24 cellular contexts compared by ENCODE assay signal in the genomic region with DNA sequence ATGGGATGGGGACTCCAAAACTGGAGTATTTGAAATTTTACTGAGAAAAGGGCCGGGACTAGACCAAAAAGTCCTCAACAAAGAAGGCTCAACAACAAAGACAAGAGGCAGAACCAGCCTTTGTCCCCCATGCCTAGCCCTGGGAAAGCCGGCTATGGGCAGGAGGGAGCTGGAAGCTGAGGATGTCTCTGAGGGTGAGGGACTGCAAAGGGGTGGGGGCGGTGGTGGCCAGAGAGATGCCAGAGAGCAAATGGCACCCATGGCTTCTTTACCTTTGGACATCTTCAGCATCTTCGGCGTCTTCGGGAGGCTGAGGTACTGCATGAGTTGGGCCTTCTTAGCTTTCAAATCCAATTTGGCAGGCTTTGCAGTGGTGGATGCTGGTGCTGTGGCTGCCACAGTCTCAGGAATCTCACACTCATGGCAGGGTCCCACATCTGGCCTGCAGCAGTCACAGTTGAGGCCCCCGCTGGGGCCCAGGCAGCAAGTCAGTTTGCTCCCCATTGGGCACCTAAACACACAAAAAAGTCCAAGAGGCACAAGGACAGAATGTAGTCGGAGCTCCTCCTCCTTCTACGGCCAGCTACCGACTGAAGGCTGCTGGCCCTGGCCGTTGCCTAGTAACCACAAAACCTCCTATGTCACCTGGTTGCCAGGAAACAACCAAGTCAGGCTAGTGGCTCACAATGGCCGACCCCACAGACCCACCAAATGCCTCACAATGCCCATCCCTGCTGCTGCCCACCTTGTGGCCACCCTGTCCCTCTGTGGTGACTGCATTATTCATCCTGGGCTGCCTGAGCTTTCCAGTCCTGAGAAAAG. TPM values are rescaled to one million over a fixed set of nuclear protein-coding genes. Genes with fewer than 3 reads are reported as not detected.
"Had no signal": no experiment of that assay in that cellular context is flagged by ENCODE, and none has a peak within 500 bp of the region (broad histone marks: within the 10 kb centered on the region; RNA-seq: fewer than 3 reads in every experiment).

C22orf42 (minus strand) TSS at position 592 of the 822 bp plus-strand sequence; CDS start at position 504, 88 bp downstream.

- H3K36me3 ChIP-seq: cardiac muscle cell, left lung, ovary, upper lobe of right lung had no signal

- H3K27ac Mint-ChIP-seq: activated CD4-positive, alpha-beta T cell treated with anti-CD3 and anti-CD28 coated beads, Interleukin-2, amount 10 ng/mL, durations not matched to agents 24 days and 14 days; activated CD8-positive, alpha-beta T cell treated with anti-CD3 and anti-CD28 coated beads for 36 hours; activated naive CD8-positive, alpha-beta T cell treated with anti-CD3 and anti-CD28 coated beads for 36 hours; activated T-helper 17 cell treated with anti-CD3 and anti-CD28 coated beads, Interleukin-2, amount 50 U/mL, for 72 hours; stimulated activated memory B cell treated with anti-CD40 and anti-IgM and Interleukin-4, amounts not matched to agents 10 μg/mL and 1 μg/mL and 100 μg/mL, for 72 hours had no signal

- H3K4me1 ChIP-seq: left lung, upper lobe of right lung had no signal

- H3K4me1 Mint-ChIP-seq: activated CD4-positive, alpha-beta T cell treated with anti-CD3 and anti-CD28 coated beads, Interleukin-2, amount 10 ng/mL, durations not matched to agents 24 days and 14 days; activated T-helper 17 cell treated with anti-CD3 and anti-CD28 coated beads, Interleukin-2, amount 50 U/mL, for 72 hours; stimulated activated memory B cell treated with anti-CD40 and anti-IgM and Interleukin-4, amounts not matched to agents 10 μg/mL and 1 μg/mL and 100 μg/mL, for 72 hours had no signal

- H3K4me2 ChIP-seq: smooth muscle cell had no signal

- H3K27me3 Mint-ChIP-seq: stimulated activated memory B cell treated with anti-CD40 and anti-IgM and Interleukin-4, amounts not matched to agents 10 μg/mL and 1 μg/mL and 100 μg/mL, for 72 hours had no signal

- H3K9me3 ChIP-seq: left lung, ovary, upper lobe of right lung had no signal

- H3K36me3 Mint-ChIP-seq: activated naive CD8-positive, alpha-beta T cell treated with anti-CD3 and anti-CD28 coated beads for 36 hours; stimulated activated memory B cell treated with anti-CD40 and anti-IgM and Interleukin-4, amounts not matched to agents 10 μg/mL and 1 μg/mL and 100 μg/mL, for 72 hours had no signal

- H3K4me3 ChIP-seq: cardiac muscle cell, left lung, ovary, smooth muscle cell, upper lobe of right lung had no signal

- ATAC-seq: activated CD8-positive, alpha-beta T cell treated with anti-CD3 and anti-CD28 coated beads for 36 hours; activated T-helper 17 cell treated with anti-CD3 and anti-CD28 coated beads, Interleukin-2, amount 50 U/mL, for 72 hours; left lung; sciatic nerve; stimulated activated memory B cell treated with anti-CD40 and anti-IgM and Interleukin-4, amounts not matched to agents 10 μg/mL and 1 μg/mL and 100 μg/mL, for 72 hours; upper lobe of right lung had no signal

- H3K9me3 Mint-ChIP-seq: activated CD4-positive, alpha-beta T cell treated with anti-CD3 and anti-CD28 coated beads, Interleukin-2, amount 10 ng/mL, durations not matched to agents 24 days and 14 days; activated CD8-positive, alpha-beta T cell treated with anti-CD3 and anti-CD28 coated beads for 36 hours; activated naive CD8-positive, alpha-beta T cell treated with anti-CD3 and anti-CD28 coated beads for 36 hours; activated T-helper 17 cell treated with anti-CD3 and anti-CD28 coated beads, Interleukin-2, amount 50 U/mL, for 72 hours; neural crest cell; stimulated activated memory B cell treated with anti-CD40 and anti-IgM and Interleukin-4, amounts not matched to agents 10 μg/mL and 1 μg/mL and 100 μg/mL, for 72 hours had no signal

- H3K4me3 Mint-ChIP-seq: activated CD4-positive, alpha-beta T cell treated with anti-CD3 and anti-CD28 coated beads, Interleukin-2, amount 10 ng/mL, durations not matched to agents 24 days and 14 days; activated CD8-positive, alpha-beta T cell treated with anti-CD3 and anti-CD28 coated beads for 36 hours; activated naive CD8-positive, alpha-beta T cell treated with anti-CD3 and anti-CD28 coated beads for 36 hours; activated T-helper 17 cell treated with anti-CD3 and anti-CD28 coated beads, Interleukin-2, amount 50 U/mL, for 72 hours; neural crest cell; stimulated activated memory B cell treated with anti-CD40 and anti-IgM and Interleukin-4, amounts not matched to agents 10 μg/mL and 1 μg/mL and 100 μg/mL, for 72 hours had no signal

- DNase-seq: activated CD4-positive, alpha-beta T cell treated with anti-CD3 and anti-CD28 coated beads, Interleukin-2, amount 10 ng/mL, durations not matched to agents 24 days and 14 days; activated CD8-positive, alpha-beta T cell treated with anti-CD3 and anti-CD28 coated beads for 36 hours; activated naive CD4-positive, alpha-beta T cell; activated naive CD8-positive, alpha-beta T cell treated with anti-CD3 and anti-CD28 coated beads for 36 hours; activated T-cell treated with anti-CD3 and anti-CD28 coated beads, Interleukin-2, amount 50 U/mL, for 1 hour; amniotic stem cell; dermis blood vessel endothelial cell; effector memory CD4-positive, alpha-beta T cell; foreskin fibroblast; kidney; left lung; ovary; stimulated activated CD4-positive, alpha-beta T cell treated with anti-CD3 and anti-CD28 coated beads, Interleukin-4, amount 100 ng/mL, for 24 hours; upper lobe of right lung had no signal

- H3K27me3 ChIP-seq: cardiac muscle cell, ovary had no signal

- H3K27ac ChIP-seq: cardiac muscle cell, left lung, ovary, upper lobe of right lung had no signal

RNA-seq across cellular contexts. Expression of gene C22orf42, which starts in this region (rescaled TPM):
- total RNA-seq: activated CD4-positive, alpha-beta T cell treated with anti-CD3 and anti-CD28 coated beads, Interleukin-2, amount 10 ng/mL, durations not matched to agents 24 days and 14 days; activated CD8-positive, alpha-beta T cell treated with anti-CD3 and anti-CD28 coated beads for 36 hours; activated naive CD8-positive, alpha-beta T cell treated with anti-CD3 and anti-CD28 coated beads for 36 hours; activated T-helper 17 cell treated with anti-CD3 and anti-CD28 coated beads, Interleukin-2, amount 50 U/mL, for 72 hours; cardiac muscle cell; chondrocyte; dermis blood vessel endothelial cell; glomerular endothelial cell; kidney; left lung; lung microvascular endothelial cell; neural crest cell; ovary; pulmonary artery endothelial cell; sciatic nerve; smooth muscle cell; upper lobe of right lung had no signal
- polyA plus RNA-seq: cardiac muscle cell, ovary, smooth muscle cell had no signal
